17 cellular contexts compared by ENCODE assay signal in the genomic region with DNA sequence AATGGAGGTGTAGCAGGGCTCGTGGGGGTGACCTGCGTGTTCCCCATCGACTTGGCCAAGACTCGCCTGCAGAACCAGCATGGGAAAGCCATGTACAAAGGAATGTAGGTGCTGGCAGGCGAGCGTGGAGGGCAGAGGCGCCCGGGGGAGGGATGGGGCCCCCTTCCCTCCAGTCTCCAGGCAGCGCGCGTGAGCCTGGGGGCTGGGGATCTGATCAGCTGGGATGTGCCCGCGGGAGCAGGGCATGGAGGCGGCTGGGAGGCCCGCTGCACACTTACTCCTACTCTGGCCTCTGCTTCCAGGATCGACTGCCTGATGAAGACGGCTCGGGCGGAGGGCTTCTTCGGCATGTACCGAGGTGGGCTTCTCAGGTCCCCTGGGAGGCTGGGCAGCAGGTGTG. TPM values are rescaled to one million over a fixed set of nuclear protein-coding genes. Genes with fewer than 3 reads are reported as not detected.
"Had no signal": no experiment of that assay in that cellular context is flagged by ENCODE, and none has a peak within 500 bp of the region (broad histone marks: within the 10 kb centered on the region; RNA-seq: fewer than 3 reads in every experiment).

No MANE protein-coding gene starts in this region.

- H3K27me3 Mint-ChIP-seq: activated CD4-positive, alpha-beta T cell treated with anti-CD3 and anti-CD28 coated beads for 36 hours had no signal

- H3K27ac ChIP-seq: colonic mucosa, ovary, spleen had no signal

- H3K4me1 ChIP-seq: colonic mucosa, spleen had no signal

- H3K4me1 Mint-ChIP-seq: activated CD4-positive, alpha-beta T cell treated with anti-CD3 and anti-CD28 coated beads for 36 hours; activated naive CD8-positive, alpha-beta T cell treated with anti-CD3 and anti-CD28 coated beads, Interleukin-2, amount 10 ng/mL, durations not matched to agents 7 days and 5 days had no signal

- H3K4me3 ChIP-seq: body of pancreas, colonic mucosa, ovary, spleen had no signal

- H3K9me3 ChIP-seq: body of pancreas, colonic mucosa, ovary, spleen had no signal

- H3K27ac Mint-ChIP-seq: activated CD4-positive, alpha-beta T cell treated with anti-CD3 and anti-CD28 coated beads for 36 hours; activated naive CD8-positive, alpha-beta T cell treated with anti-CD3 and anti-CD28 coated beads, Interleukin-2, amount 10 ng/mL, durations not matched to agents 7 days and 5 days; WTC11 had no signal

- DNase-seq: activated CD4-positive, alpha-beta T cell treated with anti-CD3 and anti-CD28 coated beads for 36 hours; activated CD4-positive, alpha-beta T cell treated with anti-CD3 and anti-CD28 coated beads, Interleukin-2, amount 50 U/mL, for 48 hours; activated naive CD4-positive, alpha-beta T cell treated with Interleukin-2 at 50 U/mL for 16 hours; activated naive CD8-positive, alpha-beta T cell treated with anti-CD3 and anti-CD28 coated beads, Interleukin-2, amount 10 ng/mL, durations not matched to agents 7 days and 5 days; activated T-cell treated with anti-CD3 and anti-CD28 coated beads for 4 hours; body of pancreas; central memory CD4-positive, alpha-beta T cell; colonic mucosa; left ventricle myocardium superior; ovary; spleen; stimulated activated CD8-positive, alpha-beta memory T cell treated with anti-CD3 and anti-CD28 coated beads, Interleukin-4, amount 100 ng/mL, for 48 hours; stimulated activated naive CD4-positive, alpha-beta T cell treated with Interleukin-2 at 50 U/mL for 16 hours; trophoblast cell had no signal

- H3K36me3 Mint-ChIP-seq: activated naive CD8-positive, alpha-beta T cell treated with anti-CD3 and anti-CD28 coated beads, Interleukin-2, amount 10 ng/mL, durations not matched to agents 7 days and 5 days; WTC11 had no signal

- H3K4me3 Mint-ChIP-seq: activated CD4-positive, alpha-beta T cell treated with anti-CD3 and anti-CD28 coated beads for 36 hours; activated naive CD8-positive, alpha-beta T cell treated with anti-CD3 and anti-CD28 coated beads, Interleukin-2, amount 10 ng/mL, durations not matched to agents 7 days and 5 days; WTC11 had no signal

- ATAC-seq: activated CD4-positive, alpha-beta T cell treated with anti-CD3 and anti-CD28 coated beads for 36 hours; left ventricle myocardium superior had no signal

- H3K36me3 ChIP-seq: colonic mucosa, ovary had no signal

- H3K27me3 ChIP-seq: body of pancreas, colonic mucosa, ovary had no signal

- H3K9me3 Mint-ChIP-seq: activated naive CD8-positive, alpha-beta T cell treated with anti-CD3 and anti-CD28 coated beads, Interleukin-2, amount 10 ng/mL, durations not matched to agents 7 days and 5 days; WTC11 had no signal

RNA-seq across cellular contexts. Expression of a gene that starts 17.8 kb away (rescaled TPM):
- total RNA-seq: activated CD4-positive, alpha-beta T cell treated with anti-CD3 and anti-CD28 coated beads for 36 hours; activated naive CD8-positive, alpha-beta T cell treated with anti-CD3 and anti-CD28 coated beads, Interleukin-2, amount 10 ng/mL, durations not matched to agents 7 days and 5 days; colonic mucosa; mononuclear cell; pulmonary artery endothelial cell had no signal
